Comparison of ENCODE assay signal across 30 cellular contexts in genomic region chr9:122368642-122369041, GRCh38. TPM values are rescaled to one million over a fixed set of nuclear protein-coding genes. Genes with fewer than 3 reads are reported as not detected.
"Had no signal": no experiment of that assay in that cellular context is flagged by ENCODE, and none has a peak within 500 bp of the region (broad histone marks: within the 10 kb centered on the region; RNA-seq: fewer than 3 reads in every experiment).

No MANE protein-coding gene starts in this region.

- H3K9ac ChIP-seq: SK-N-SH had no signal

- H3K36me3 Mint-ChIP-seq: activated naive CD4-positive, alpha-beta T cell treated with anti-CD3 and anti-CD28 coated beads, Interleukin-2, amount 50 U/mL, for 24 hours; activated naive CD8-positive, alpha-beta T cell treated with anti-CD3 and anti-CD28 coated beads, Interleukin-2, amount 10 ng/mL, durations not matched to agents 7 days and 5 days; WTC11 had no signal

- H3K9me3 Mint-ChIP-seq: activated CD4-positive, alpha-beta T cell treated with anti-CD3 and anti-CD28 coated beads, Interleukin-2, amount 10 ng/mL, durations not matched to agents 7 days and 5 days; activated naive CD4-positive, alpha-beta T cell treated with anti-CD3 and anti-CD28 coated beads, Interleukin-2, amount 50 U/mL, for 24 hours; activated T-cell treated with anti-CD3 and anti-CD28 coated beads, Interleukin-2, amount 50 U/mL, for 24 hours; activated T-helper 2 cell treated with anti-CD3 and anti-CD28 coated beads, Interferon-gamma antibody, Interleukin-2, Interleukin-4, amounts not matched to agents 10 μg/mL and 5 μg/mL and 100 μg/mL, durations not matched to agents 14 hours and 24 hours and 36 hours; T-helper 2 cell treated with Interferon-gamma antibody and Interleukin-4, amounts not matched to agents 5 μg/mL and 100 μg/mL, for 36 hours; WTC11 had no signal

- DNase-seq: activated CD4-positive, alpha-beta T cell treated with anti-CD3 and anti-CD28 coated beads for 36 hours; activated CD4-positive, alpha-beta T cell treated with anti-CD3 and anti-CD28 coated beads, Interleukin-2, amount 10 ng/mL, durations not matched to agents 7 days and 5 days; activated CD4-positive, alpha-beta T cell treated with anti-CD3 and anti-CD28 coated beads, Interleukin-2, amount 50 U/mL, for 48 hours; activated CD8-positive, alpha-beta T cell treated with anti-CD3 and anti-CD28 coated beads, Interleukin-2, amount 10 ng/mL, durations not matched to agents 7 days and 5 days; activated gamma-delta T cell; activated naive CD4-positive, alpha-beta T cell treated with Interleukin-2 at 50 U/mL for 16 hours; activated naive CD8-positive, alpha-beta T cell treated with anti-CD3 and anti-CD28 coated beads, Interleukin-2, amount 10 ng/mL, durations not matched to agents 7 days and 5 days; activated T-cell treated with anti-CD3 and anti-CD28 coated beads, Interleukin-2, amount 50 U/mL, for 24 hours; amygdala; cerebellar nuclear complex; Karpas-422; NCI-H1105; NCI-H1417 treated with DMSO at 0.1 percent for 48 hours; NCI-H187 treated with DMSO at 0.1 percent for 48 hours; NCI-H2081; NCI-H226; NCI-H446 treated with DMSO at 0.1 percent for 48 hours; NCI-H69; SHP77 treated with DMSO at 0.1 percent for 48 hours; SK-N-SH had no signal

- FAIRE-seq: TTC549 had no signal

- H3K4me3 Mint-ChIP-seq: activated CD4-positive, alpha-beta T cell treated with anti-CD3 and anti-CD28 coated beads for 36 hours; activated CD4-positive, alpha-beta T cell treated with anti-CD3 and anti-CD28 coated beads, Interleukin-2, amount 10 ng/mL, durations not matched to agents 7 days and 5 days; activated CD8-positive, alpha-beta T cell treated with anti-CD3 and anti-CD28 coated beads, Interleukin-2, amount 10 ng/mL, durations not matched to agents 7 days and 5 days; activated naive CD4-positive, alpha-beta T cell treated with anti-CD3 and anti-CD28 coated beads, Interleukin-2, amount 50 U/mL, for 24 hours; activated naive CD8-positive, alpha-beta T cell treated with anti-CD3 and anti-CD28 coated beads, Interleukin-2, amount 10 ng/mL, durations not matched to agents 7 days and 5 days; activated T-cell treated with anti-CD3 and anti-CD28 coated beads, Interleukin-2, amount 50 U/mL, for 24 hours; T-helper 1 cell treated with Interleukin-12 subunit alpha and Interleukin-12 subunit beta and Interleukin-4 antibody, amounts not matched to agents 30 μg/mL and 1 μg/mL, for 36 hours; T-helper 2 cell treated with Interferon-gamma antibody and Interleukin-4, amounts not matched to agents 5 μg/mL and 100 μg/mL, for 36 hours; WTC11 had no signal

- H3K9me3 ChIP-seq: ascending aorta, SJSA1, SK-N-SH had no signal

- H3K27me3 ChIP-seq: ascending aorta, SJSA1 had no signal

- H3K4me3 ChIP-seq: ascending aorta, SJSA1 had no signal

- H3K4me2 ChIP-seq: SK-N-SH had no signal

- H3K27ac Mint-ChIP-seq: activated CD4-positive, alpha-beta T cell treated with anti-CD3 and anti-CD28 coated beads for 36 hours; activated CD4-positive, alpha-beta T cell treated with anti-CD3 and anti-CD28 coated beads, Interleukin-2, amount 10 ng/mL, durations not matched to agents 7 days and 5 days; activated CD8-positive, alpha-beta T cell treated with anti-CD3 and anti-CD28 coated beads, Interleukin-2, amount 10 ng/mL, durations not matched to agents 7 days and 5 days; activated naive CD4-positive, alpha-beta T cell treated with anti-CD3 and anti-CD28 coated beads, Interleukin-2, amount 50 U/mL, for 24 hours; activated naive CD8-positive, alpha-beta T cell treated with anti-CD3 and anti-CD28 coated beads, Interleukin-2, amount 10 ng/mL, durations not matched to agents 7 days and 5 days; activated T-cell treated with anti-CD3 and anti-CD28 coated beads, Interleukin-2, amount 50 U/mL, for 24 hours; activated T-helper 2 cell treated with anti-CD3 and anti-CD28 coated beads, Interferon-gamma antibody, Interleukin-2, Interleukin-4, amounts not matched to agents 10 μg/mL and 5 μg/mL and 100 μg/mL, durations not matched to agents 14 hours and 24 hours and 36 hours; T-helper 1 cell treated with Interleukin-12 subunit alpha and Interleukin-12 subunit beta and Interleukin-4 antibody, amounts not matched to agents 30 μg/mL and 1 μg/mL, for 36 hours; T-helper 2 cell treated with Interferon-gamma antibody and Interleukin-4, amounts not matched to agents 5 μg/mL and 100 μg/mL, for 36 hours; WTC11 had no signal

- ATAC-seq: activated CD4-positive, alpha-beta T cell treated with anti-CD3 and anti-CD28 coated beads for 36 hours; activated CD4-positive, CD25-positive, alpha-beta regulatory T cell treated with anti-CD3 and anti-CD28 coated beads, Interleukin-2, amount 50 U/mL, for 24 hours; activated CD8-positive, alpha-beta T cell treated with anti-CD3 and anti-CD28 coated beads, Interleukin-2, amount 10 ng/mL, durations not matched to agents 7 days and 5 days; Panc1; WTC11 had no signal

- H3K36me3 ChIP-seq: ascending aorta, SJSA1 had no signal

- H3K27ac ChIP-seq: ascending aorta, SJSA1 had no signal

- H3K4me1 ChIP-seq: ascending aorta, SJSA1 had no signal

RNA-seq across cellular contexts. Expression of gene PTGS1, which starts 2.2 kb away (rescaled TPM):
- total RNA-seq: activated CD4-positive, alpha-beta T cell treated with anti-CD3 and anti-CD28 coated beads, Interleukin-2, amount 10 ng/mL, durations not matched to agents 7 days and 5 days had no signal
